Comparison of ENCODE assay signal across 22 cellular contexts in the genomic region with DNA sequence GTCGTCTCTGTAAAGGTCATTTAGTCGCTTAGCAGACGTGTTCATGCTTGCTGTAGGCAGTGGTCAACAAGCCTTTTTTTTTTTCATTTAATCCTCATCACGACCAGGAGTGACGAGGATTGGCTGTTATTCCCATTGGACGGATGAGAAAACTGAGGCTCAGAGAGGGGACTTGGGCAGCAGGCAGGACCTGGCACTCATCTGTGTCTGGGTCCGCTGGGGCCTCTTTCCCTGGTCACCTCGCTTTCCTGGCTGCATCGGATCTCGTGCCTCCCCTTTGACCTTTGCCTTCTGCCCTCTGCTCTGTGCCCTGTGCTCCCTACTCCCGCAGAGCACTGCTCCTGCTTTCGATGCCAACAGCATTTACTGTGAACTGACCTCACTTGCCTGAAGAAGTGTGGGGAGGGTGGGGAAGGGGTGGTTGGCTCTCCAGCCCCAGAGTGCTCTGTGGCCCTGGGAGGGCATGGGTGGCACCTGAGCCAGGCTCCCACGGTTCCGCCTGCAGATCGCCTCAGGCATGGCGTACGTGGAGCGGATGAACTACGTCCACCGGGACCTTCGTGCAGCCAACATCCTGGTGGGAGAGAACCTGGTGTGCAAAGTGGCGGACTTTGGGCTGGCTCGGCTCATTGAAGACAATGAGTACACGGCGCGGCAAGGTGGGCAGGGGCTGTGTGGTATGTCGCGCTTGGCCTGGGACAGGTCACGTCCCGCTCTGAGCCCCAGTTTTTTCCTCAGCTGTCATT. TPM values are rescaled to one million over a fixed set of nuclear protein-coding genes. Genes with fewer than 3 reads are reported as not detected.
A peak's percentile ranks its signal among the peaks of the same experiment; 100 is the strongest.
DNase-seq lines count a peak whose midpoint lies in the region; ATAC-seq, FAIRE-seq and TF ChIP-seq lines count a peak whose summit lies in the region.
"Had no signal": no experiment of that assay in that cellular context is flagged by ENCODE, and none has a peak within 500 bp of the region (broad histone marks: within the 10 kb centered on the region; RNA-seq: fewer than 3 reads in every experiment).

No MANE protein-coding gene starts in this region.

- TF ChIP-seq CTCF in K562 (IDR thresholded peaks at IDR 0.05 in 2 of 3, conservative IDR thresholded peaks at IDR 0.05 in 1 of 3; ENCODE audit: insufficient read depth in 2 of 3, low read depth in 1 of 3, low read length in 3 of 3), result no peak
- TF ChIP-seq CTCF in liver (IDR thresholded peaks at IDR 0.05; ENCODE audit: low read depth, low read length, missing input control), result no peak

- H3K27ac ChIP-seq in K562 (ENCODE audit: extremely low read depth, low read depth, low read length) (no peak overlapping the region), liver (ENCODE audit: low read depth in 1 of 2, low read length in 2 of 2) (no peak overlapping the region), neuronal stem cell (replicated peaks; ENCODE audit: low read length) (no peak overlapping the region)
- H3K27ac ChIP-seq: HL-60 had no signal

- peaks cover 10% of the 10 kb centered on the region for H3K79me1 ChIP-seq in neuronal stem cell (ENCODE audit: low read depth, low read length)

- in situ Hi-C loops in K562 (cut with MboI), result no loop called here

- DNase-seq in HTR-8/SVneo (ENCODE audit: insufficient read length, low spot score), result no peak
- DNase-seq in K562 (ENCODE audit: extremely low read depth in 1 of 4, low spot score in 3 of 4), result no peak
- no peak for DNase-seq in neuronal stem cell (ENCODE audit: low spot score)
- no peak for DNase-seq in occipital lobe (lab: John Stamatoyannopoulos, UW)
- DNase-seq in DMS114 treated with DMSO at 0.1 percent for 48 hours (lab: John Stamatoyannopoulos, UW; ENCODE audit: unreplicated experiment), result no peak
- DNase-seq: ACHN; BE2C; C1 segment of cervical spinal cord; CD4-positive, CD25-positive, alpha-beta regulatory T cell; CD8-positive, alpha-beta memory T cell; COR-L47; DMS 273 treated with DMSO at 0.1 percent for 48 hours; H7; HFFc6; KG1 had no signal

- H2AFZ ChIP-seq in K562 (ENCODE audit: low read depth, low read length) (no peak overlapping the region), neuronal stem cell (ENCODE audit: low read length) (no peak overlapping the region)

- H3K14ac ChIP-seq in neuronal stem cell (ENCODE audit: low read length), result no peak overlapping the region

- H3K4me2 ChIP-seq in K562 (ENCODE audit: insufficient read depth, low read length), result no peak overlapping the region
- no peak overlapping the region for H3K4me2 ChIP-seq in neuronal stem cell (ENCODE audit: insufficient read depth, low read length, poor library complexity, severe bottlenecking)

- H2BK120ac ChIP-seq in neuronal stem cell (ENCODE audit: low read depth, low read length), result peak overlapping the region; percentile 41

- no peak overlapping the region for H2BK15ac ChIP-seq in neuronal stem cell (ENCODE audit: low read length)

- TF ChIP-seq EP300 in K562 (IDR thresholded peaks at IDR 0.05; ENCODE audit: low read length), result no peak

- peaks cover 5% of the 10 kb centered on the region for H3K9me1 ChIP-seq in K562 (ENCODE audit: control insufficient read depth, insufficient read depth, low read length)

- H3K4me1 ChIP-seq in K562 (replicated peaks in 1 of 2; ENCODE audit: control insufficient read depth in 2 of 2, insufficient read depth in 2 of 2, low read length in 2 of 2) (peaks cover 6 to 43% of the 10 kb centered on the region in 2 experiments; a peak in 4 of 5 replicates), liver (ENCODE audit: control insufficient read depth in 4 of 4, insufficient read depth in 4 of 4, low read length in 3 of 4) (peaks cover 0 to 19% (median 9%) of the 10 kb centered on the region in 4 donors), neuronal stem cell (ENCODE audit: control insufficient read depth in 2 of 2, insufficient read depth in 1 of 2, low read depth in 1 of 2, low read length in 2 of 2) (peaks cover 5 to 10% of the 10 kb centered on the region in 2 donors)

- peak overlapping the region; percentile 26 for H3K4ac ChIP-seq in neuronal stem cell (ENCODE audit: low read length)

- no peak overlapping the region for H2BK12ac ChIP-seq in neuronal stem cell (ENCODE audit: low read length)

- POLR2A ChIA-PET in K562 (lab: Yijun Ruan, JAX), result no interaction called here

- BruUV-seq in K562 (replicated peaks; lab: Mats Ljungman, UMichigan), result no TSS peak

- TF ChIP-seq RAD21 in K562 (CRISPR knock-in tag; conservative IDR thresholded peaks at IDR 0.05 in 1 of 2, IDR thresholded peaks at IDR 0.05 in 1 of 2) (no peak), liver (IDR thresholded peaks at IDR 0.05) (no peak)

- no peaks in the 10 kb centered on the region for H4K20me1 ChIP-seq in K562 (replicated peaks; ENCODE audit: control insufficient read depth, insufficient read depth, low read length)

- peak overlapping the region; percentile 97 for H4K8ac ChIP-seq in neuronal stem cell (ENCODE audit: low read depth, low read length)

- TF ChIP-seq POLR2A in K562 (conservative IDR thresholded peaks at IDR 0.05), result no peak

- no peak for ATAC-seq in K562
- no peak for ATAC-seq in GM18907 (IDR thresholded peaks at IDR 0.05; ENCODE audit: unreplicated experiment)
- ATAC-seq: HCT116 had no signal

- no peak overlapping the region for H2AK5ac ChIP-seq in neuronal stem cell (ENCODE audit: low read depth, low read length)

- no peaks in the 10 kb centered on the region for H3K79me2 ChIP-seq in K562 (ENCODE audit: control insufficient read depth, insufficient read depth, low read length)

- FAIRE-seq in HTR-8/SVneo (lab: Jason Lieb, UNC) (peak; percentile 72), K562 (lab: Jason Lieb, UNC) (no peak)
- FAIRE-seq: A204.1, G401.6, GM19239 had no signal

- H3K36me3 ChIP-seq in K562 (ENCODE audit: control insufficient read depth, insufficient read depth, low read length), result no peaks in the 10 kb centered on the region
- H3K36me3 ChIP-seq in liver (ENCODE audit: control insufficient read depth in 4 of 4, insufficient read depth in 3 of 4, low read depth in 1 of 4, low read length in 3 of 4), result no peaks in the 10 kb centered on the region
- H3K36me3 ChIP-seq in neuronal stem cell (replicated peaks in 1 of 2; ENCODE audit: control insufficient read depth in 2 of 2, insufficient read depth in 2 of 2, low read length in 2 of 2), result peaks cover 38 to 74% of the 10 kb centered on the region in 2 donors
- H3K36me3 ChIP-seq: BE2C had no signal

- intact Hi-C loops in K562 (cut with micrococcal nuclease), result no loop called here

- peak overlapping the region; percentile 3 for H3K18ac ChIP-seq in neuronal stem cell (ENCODE audit: low read length)

- CTCF ChIA-PET in K562 (lab: Yijun Ruan, JAX; ENCODE audit: low intra/inter-chr PET ratio), result no interaction called here

- peak overlapping the region; percentile 45 for H3K23ac ChIP-seq in neuronal stem cell (ENCODE audit: low read depth, low read length, poor library complexity)

- H2BK5ac ChIP-seq in neuronal stem cell (ENCODE audit: low read length), result no peak overlapping the region

- H3K9me3 ChIP-seq in K562 (replicated peaks; ENCODE audit: control insufficient read depth, insufficient read depth, low read depth, low read length), result no peaks in the 10 kb centered on the region
- H3K9me3 ChIP-seq in liver (ENCODE audit: control insufficient read depth in 4 of 4, low read length in 3 of 4), result no peaks in the 10 kb centered on the region
- no peaks in the 10 kb centered on the region for H3K9me3 ChIP-seq in neuronal stem cell (replicated peaks in 1 of 2; ENCODE audit: control insufficient read depth in 2 of 2, insufficient read depth in 1 of 2, low read depth in 1 of 2, low read length in 2 of 2)
- H3K9me3 ChIP-seq: BE2C had no signal

- no peaks in the 10 kb centered on the region for H3K27me3 ChIP-seq in K562 (ENCODE audit: control insufficient read depth in 2 of 2, insufficient read depth in 2 of 2, low read length in 2 of 2)
- no peaks in the 10 kb centered on the region for H3K27me3 ChIP-seq in liver (ENCODE audit: control insufficient read depth in 4 of 4, insufficient read depth in 4 of 4, low read length in 3 of 4)
- no peaks in the 10 kb centered on the region for H3K27me3 ChIP-seq in neuronal stem cell (ENCODE audit: control insufficient read depth in 3 of 3, insufficient read depth in 3 of 3, low read depth in 1 of 3, low read length in 3 of 3)
- H3K27me3 ChIP-seq: BE2C had no signal

- H3K4me3 ChIP-seq in K562, result no peak overlapping the region
- H3K4me3 ChIP-seq in liver (ENCODE audit: low read depth in 1 of 3, low read length in 3 of 3), result no peak overlapping the region
- H3K4me3 ChIP-seq in neuronal stem cell (ENCODE audit: low read length in 2 of 2), result peak overlapping the region in 1 of 2 donors; percentile 1

- 56% methylated on average over 23 of the region's 30 CpGs for WGBS in K562 (ENCODE audit: insufficient coverage, low coverage, missing lambda C conversion rate)
- WGBS in liver, result 83% methylated on average over 30 of the region's 30 CpGs
- WGBS in neuronal stem cell (ENCODE audit: extremely low coverage in 2 of 2, insufficient read length in 2 of 2, insufficient replicate concordance in 1 of 2), 2 donors, result no CpG with 5 or more reads among the region's 30 CpGs

- H4K91ac ChIP-seq in neuronal stem cell (ENCODE audit: low read depth, low read length, poor library complexity), result no peak overlapping the region

- H3K9ac ChIP-seq in K562 (ENCODE audit: insufficient read depth in 1 of 2, low read depth in 2 of 2, low read length in 2 of 2), result peak overlapping the region in 1 of 2 experiments; percentile 75; a peak in 1 of 4 replicates
- H3K9ac ChIP-seq in liver (ENCODE audit: low read depth in 1 of 2, low read length in 2 of 2), result no peak overlapping the region
- H3K9ac ChIP-seq in neuronal stem cell (ENCODE audit: low read depth, low read length, poor library complexity), result peak overlapping the region; percentile 47

RNA-seq across cellular contexts. Expression of gene SRC, which starts 56.2 kb away (rescaled TPM):
- total RNA-seq in K562 (2011; cell fraction: chromatin; rRNA removed; ENCODE audit: low replicate concordance), result 23.1 and 61.0 TPM in 2 replicates
- 26.7 and 29.4 TPM in 2 replicates for total RNA-seq in K562 (2011; cell fraction: nucleolus; rRNA removed)
- 20.5 and 28.9 TPM in 2 replicates for total RNA-seq in K562 (2011; cell fraction: nucleoplasm; rRNA removed)
- total RNA-seq in K562 (2014; rRNA removed), result 2.0 and 4.7 TPM in 2 replicates
- total RNA-seq in K562 (2014; rRNA removed; fragmentation: Illumina TruSeq; extraction: Trizol), result 1.4 and 1.9 TPM in 2 replicates
- total RNA-seq in K562 (2015; rRNA removed; fragmentation: Illumina TruSeq; extraction: Trizol), result 2.9 and 3.1 TPM in 2 replicates
- 7.0 and 7.7 TPM in 2 replicates for total RNA-seq in K562 (2021)
- 8.0 and 8.5 TPM in 2 replicates for polyA plus RNA-seq in K562 (2011; rRNA removed)
- 6.8 and 11.9 TPM in 2 replicates for polyA plus RNA-seq in K562 (2011; cell fraction: cytosol; rRNA removed)
- polyA plus RNA-seq in K562 (2011; cell fraction: nucleus; rRNA removed), result 45.7 and 78.2 TPM in 2 replicates
- 4.7 and 5.8 TPM in 2 replicates for polyA plus RNA-seq in K562 (2012)
- polyA plus RNA-seq in K562 (2014; fragmentation: Illumina TruSeq; extraction: Trizol), result 5.4 and 8.3 TPM in 2 replicates
- polyA plus RNA-seq in K562 (2014; fragmentation: Nextera tagmentation; extraction: Ambion mirVana), result under 1 TPM; 0.06 to 0.14 TPM
- 4.8 and 5.2 TPM in 2 replicates for polyA plus RNA-seq in K562 (2014; rRNA removed)
- 5.2 and 16.3 TPM in 2 replicates for polyA minus RNA-seq in K562 (2011; rRNA and poly(A)+ RNA removed)
- polyA minus RNA-seq in K562 (2011; cell fraction: cytosol; rRNA and poly(A)+ RNA removed), result 4.0 and 10.0 TPM in 2 replicates
- 12.3 and 15.8 TPM in 2 replicates for polyA minus RNA-seq in K562 (2011; cell fraction: nucleus; rRNA and poly(A)+ RNA removed)
- total RNA-seq in liver, result 10 to 100 TPM in 1 of 2 donors, 1 to 10 TPM in 1; 7.1 to 21.2 TPM
- 1 to 10 TPM; 3.3 to 3.7 TPM for polyA plus RNA-seq in liver
- 32.2 TPM for polyA plus RNA-seq in neuronal stem cell (2013, experiment 1 of 2)
- 33.5 TPM for polyA plus RNA-seq in neuronal stem cell (2013, experiment 2 of 2)
- 19.2 TPM for total RNA-seq in occipital lobe
